8 cellular contexts compared by ENCODE assay signal in the genomic region with DNA sequence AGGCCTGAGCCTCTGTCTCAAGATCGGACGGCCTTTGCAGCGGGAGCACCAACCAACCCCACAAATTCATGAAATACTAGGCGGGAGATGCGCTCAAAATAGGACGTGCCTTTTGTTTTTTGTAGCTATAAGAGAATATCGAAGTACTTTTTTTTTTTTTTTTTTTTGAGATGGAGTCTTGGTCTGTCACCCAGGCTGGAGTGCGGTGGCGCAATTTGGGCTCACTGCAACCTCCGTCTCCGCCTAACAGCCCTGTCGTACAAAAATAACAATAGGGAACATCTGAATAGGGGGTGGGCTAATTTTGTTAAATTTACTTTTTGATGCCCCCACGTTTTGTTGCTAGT. TPM values are rescaled to one million over a fixed set of nuclear protein-coding genes. Genes with fewer than 3 reads are reported as not detected.
DNase-seq lines count a peak whose midpoint lies in the region; ATAC-seq and TF ChIP-seq lines count a peak whose summit lies in the region.

No MANE protein-coding gene starts in this region.

- no peak overlapping the region for H3K27ac ChIP-seq in parathyroid adenoma

- peaks cover 22% of the 10 kb centered on the region for H3K4me1 Mint-ChIP-seq in activated naive CD4-positive, alpha-beta T cell treated with anti-CD3 and anti-CD28 coated beads for 36 hours (ENCODE audit: low read depth)
- peaks cover 37% of the 10 kb centered on the region for H3K4me1 Mint-ChIP-seq in endothelial cell (ENCODE audit: unreplicated experiment)

- intact Hi-C loops in activated naive CD4-positive, alpha-beta T cell treated with anti-CD3 and anti-CD28 coated beads for 36 hours (cut with micrococcal nuclease) = loop anchor here (2.0 kb wide), 2 partner anchors 36 to 66 kb away; no protein-coding TSS in a partner anchor

- no peak for ATAC-seq in HG03108 (IDR thresholded peaks at IDR 0.05; ENCODE audit: unreplicated experiment)

- no peak for DNase-seq in activated naive CD4-positive, alpha-beta T cell treated with anti-CD3 and anti-CD28 coated beads for 36 hours
- no peak for DNase-seq in activated naive CD4-positive, alpha-beta T cell (lab: John Stamatoyannopoulos, UW)
- DNase-seq in NOMO-1 treated with DMSO at 0.1 percent for 48 hours (lab: John Stamatoyannopoulos, UW; ENCODE audit: unreplicated experiment) = peak; percentile 66
- DNase-seq in endothelial cell (ENCODE audit: low spot score) = no peak
- DNase-seq in NCI-H2196 treated with DMSO at 0.1 percent for 48 hours (lab: John Stamatoyannopoulos, UW; ENCODE audit: unreplicated experiment) = no peak
- no peak for DNase-seq in NCI-H446 (lab: John Stamatoyannopoulos, UW)

- no peak for TF ChIP-seq CTCF in endothelial cell (IDR thresholded peaks at IDR 0.05; ENCODE audit: unreplicated experiment)
- TF ChIP-seq CTCF in parathyroid adenoma (IDR thresholded peaks at IDR 0.05) = no peak

- H3K79me2 ChIP-seq in parathyroid adenoma = no peaks in the 10 kb centered on the region

- H3K9me3 Mint-ChIP-seq in activated naive CD4-positive, alpha-beta T cell treated with anti-CD3 and anti-CD28 coated beads for 36 hours = peaks cover 2% of the 10 kb centered on the region
- no peaks in the 10 kb centered on the region for H3K9me3 Mint-ChIP-seq in endothelial cell (ENCODE audit: unreplicated experiment)

- no peak overlapping the region for H3K27ac Mint-ChIP-seq in activated naive CD4-positive, alpha-beta T cell treated with anti-CD3 and anti-CD28 coated beads for 36 hours
- no peak overlapping the region for H3K27ac Mint-ChIP-seq in endothelial cell (ENCODE audit: unreplicated experiment)

- no peak overlapping the region for H3K9ac ChIP-seq in parathyroid adenoma

- peak overlapping the region; percentile 66 for H3K4me3 ChIP-seq in parathyroid adenoma (ENCODE audit: low read depth, low read length)

- H3K36me3 Mint-ChIP-seq in activated naive CD4-positive, alpha-beta T cell treated with anti-CD3 and anti-CD28 coated beads for 36 hours (ENCODE audit: low read depth) = no peaks in the 10 kb centered on the region
- H3K36me3 Mint-ChIP-seq in endothelial cell (ENCODE audit: low read depth, unreplicated experiment) = peaks cover 2% of the 10 kb centered on the region

- H3K27me3 Mint-ChIP-seq in activated naive CD4-positive, alpha-beta T cell treated with anti-CD3 and anti-CD28 coated beads for 36 hours (ENCODE audit: low read depth) = peaks cover 23% of the 10 kb centered on the region
- peaks cover 5% of the 10 kb centered on the region for H3K27me3 Mint-ChIP-seq in endothelial cell (ENCODE audit: unreplicated experiment)

- H3K9me3 ChIP-seq in parathyroid adenoma (ENCODE audit: control insufficient read depth, low read length) = no peaks in the 10 kb centered on the region

- no peaks in the 10 kb centered on the region for H3K4me1 ChIP-seq in parathyroid adenoma

- no peaks in the 10 kb centered on the region for H3K36me3 ChIP-seq in parathyroid adenoma (ENCODE audit: control insufficient read depth, insufficient read depth, low read length)

- CTCF ChIA-PET in activated naive CD4-positive, alpha-beta T cell treated with anti-CD3 and anti-CD28 coated beads for 36 hours (lab: Charles Lee) = interaction anchor here (1.3 to 2.4 kb wide), 3 partner anchors 13 to 89 kb away, joined by 3 to 12 read pairs (median 8); no protein-coding TSS in a partner anchor

- peak overlapping the region; percentile 37 for H3K4me2 ChIP-seq in parathyroid adenoma (ENCODE audit: low read length)

- H3K27me3 ChIP-seq in parathyroid adenoma (ENCODE audit: control insufficient read depth, insufficient read depth, low read length) = no peaks in the 10 kb centered on the region

- peak overlapping the region; percentile 80 for H3K4me3 Mint-ChIP-seq in activated naive CD4-positive, alpha-beta T cell treated with anti-CD3 and anti-CD28 coated beads for 36 hours
- H3K4me3 Mint-ChIP-seq in endothelial cell (ENCODE audit: unreplicated experiment) = peak overlapping the region; percentile 83

- H2AFZ ChIP-seq in parathyroid adenoma = peak overlapping the region; percentile 22

RNA-seq across cellular contexts. Expression of gene TUBB2A, which starts 5.9 kb away (rescaled TPM):
- 1 to 10 TPM; 1.0 to 1.2 TPM for total RNA-seq in activated naive CD4-positive, alpha-beta T cell treated with anti-CD3 and anti-CD28 coated beads for 36 hours
- total RNA-seq in endothelial cell (ENCODE audit: unreplicated experiment) = 73.6 TPM

RNA-seq across cellular contexts. Expression of gene BPHL, which starts 44.7 kb away (rescaled TPM):
- total RNA-seq in activated naive CD4-positive, alpha-beta T cell treated with anti-CD3 and anti-CD28 coated beads for 36 hours = 1 to 10 TPM; 6.9 to 7.5 TPM
- 35.4 TPM for total RNA-seq in endothelial cell (ENCODE audit: unreplicated experiment)

Comparison
In these comparisons a context has a peak if more than half of its experiments do, and no peak if none do; other contexts are left out.
1. RNA of gene TUBB2A, which starts 5.9 kb away (total RNA-seq): 73.6 TPM in endothelial cell (single experiment); 1.0 to 1.2 TPM in activated naive CD4-positive, alpha-beta T cell treated with anti-CD3 and anti-CD28 coated beads for 36 hours; every median in the first group is over 10 times any median in the second.